Comparison of ENCODE assay signal across 8 cellular contexts in the genomic region with DNA sequence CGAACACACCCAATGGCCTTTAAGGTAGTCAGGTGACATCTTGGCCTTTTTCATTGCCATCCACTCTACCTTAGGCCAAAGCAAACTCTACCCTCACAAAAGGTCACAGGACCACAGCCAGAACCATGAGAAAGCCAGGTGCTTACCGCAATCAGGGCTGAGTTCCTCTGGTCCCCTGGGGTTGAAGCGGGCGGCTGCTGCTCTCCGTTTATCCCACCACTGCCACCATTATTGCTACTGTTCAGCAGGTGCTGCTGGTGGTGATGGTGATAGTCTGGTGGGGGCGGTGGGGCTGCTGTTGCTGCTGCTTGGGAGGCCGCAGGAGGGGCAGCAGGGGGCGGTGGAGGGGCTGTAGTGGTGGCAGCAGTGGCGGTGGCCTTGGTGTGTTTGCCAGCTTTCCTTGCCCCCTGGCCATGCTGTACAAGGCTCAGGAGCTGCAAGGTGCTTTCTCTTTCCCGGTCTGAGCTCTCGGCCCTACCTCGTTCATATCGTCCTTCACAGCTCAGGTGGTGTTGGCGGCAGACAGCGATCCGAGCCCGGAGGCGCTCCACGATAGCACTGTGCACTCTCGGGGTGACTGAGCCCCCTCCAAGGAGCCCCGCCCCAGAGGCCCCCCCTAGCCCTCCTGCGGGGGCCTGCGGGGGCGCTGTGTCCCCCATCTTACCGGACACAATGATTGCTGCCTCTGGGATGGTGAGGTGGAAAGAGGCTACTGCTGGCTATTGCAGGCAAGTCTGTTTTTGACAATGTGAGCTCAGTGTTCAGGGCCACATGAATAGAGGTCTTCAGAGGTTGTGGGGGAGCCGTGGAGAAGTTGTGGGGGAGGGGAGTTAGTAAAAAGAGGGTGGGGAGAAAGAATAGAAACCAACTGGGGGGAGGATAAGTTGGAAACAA. TPM values are rescaled to one million over a fixed set of nuclear protein-coding genes. Genes with fewer than 3 reads are reported as not detected.
DNase-seq lines count a peak whose midpoint lies in the region; ATAC-seq and TF ChIP-seq lines count a peak whose summit lies in the region.

No MANE protein-coding gene starts in this region.

- peak overlapping the region; percentile 97 for H3K27ac Mint-ChIP-seq in T-helper 17 cell

- in situ Hi-C loops in astrocyte of the spinal cord (cut with HindIII; ENCODE audit: low sequenced_read_pairs) = no loop called here

- H3K27ac ChIP-seq in smooth muscle cell (ENCODE audit: low read depth) = peak overlapping the region; percentile 90

- peaks cover 28% of the 10 kb centered on the region for H3F3A ChIP-seq in smooth muscle cell (ENCODE audit: low read depth)

- peaks cover 46% of the 10 kb centered on the region for H3K4me1 ChIP-seq in smooth muscle cell (ENCODE audit: low read depth)

- H3K4me3 ChIP-seq in astrocyte of the spinal cord (ENCODE audit: low read depth, low read length) (peak overlapping the region; percentile 86), iPS-18c (ENCODE audit: insufficient read depth, low read depth, low read length) (peak overlapping the region; percentile 47; the same call in 1 of the 2 replicates), smooth muscle cell (peak overlapping the region; percentile 97)

- peaks cover 11% of the 10 kb centered on the region for H4K20me1 ChIP-seq in smooth muscle cell (ENCODE audit: low read depth)

- peak overlapping the region; percentile 98 for H3K4me3 Mint-ChIP-seq in T-helper 17 cell

- H2AFZ ChIP-seq in smooth muscle cell (ENCODE audit: low read depth) = no peak overlapping the region

- H3K79me2 ChIP-seq in smooth muscle cell (ENCODE audit: low read depth) = peaks cover 65% of the 10 kb centered on the region

- WGBS in smooth muscle cell (ENCODE audit: low lambda C conversion rate) = 33% methylated on average over 22 of the region's 26 CpGs

- TF ChIP-seq CTCF in astrocyte of the spinal cord (IDR thresholded peaks at IDR 0.05; ENCODE audit: low read depth, low read length) (peak; percentile 64), smooth muscle cell (IDR thresholded peaks at IDR 0.05; ENCODE audit: borderline replicate concordance, insufficient read depth, poor library complexity, severe bottlenecking) (peak; percentile 26)

- H3K36me3 Mint-ChIP-seq in T-helper 17 cell (ENCODE audit: low read depth) = peaks cover 8% of the 10 kb centered on the region

- no peaks in the 10 kb centered on the region for H3K27me3 Mint-ChIP-seq in T-helper 17 cell

- H3K9me3 ChIP-seq in T-helper 17 cell (ENCODE audit: control insufficient read depth, low read length, poor library complexity, severe bottlenecking) (no peaks in the 10 kb centered on the region), iPS-18c (ENCODE audit: control insufficient read depth, insufficient read depth, low read length) (no peaks in the 10 kb centered on the region), smooth muscle cell (replicated peaks; ENCODE audit: low read depth) (no peaks in the 10 kb centered on the region)

- H3K9ac ChIP-seq in smooth muscle cell (ENCODE audit: low read depth) = peak overlapping the region; percentile 90

- DNase-seq in T-helper 17 cell = peak; percentile 49 to 69 (median 68)
- peak; percentile 61 for DNase-seq in astrocyte of the spinal cord (ENCODE audit: low read depth, low spot score)
- DNase-seq in smooth muscle cell (lab: John Stamatoyannopoulos, UW; ENCODE audit: unreplicated experiment) = no peak
- no peak for DNase-seq in middle frontal gyrus (ENCODE audit: extremely low spot score, low spot score)
- DNase-seq in KG1 (lab: John Stamatoyannopoulos, UW) = no peak

- peak; percentile 26 for ATAC-seq in GM18873 (IDR thresholded peaks at IDR 0.05; ENCODE audit: low FRiP score, unreplicated experiment)
- peak; percentile 46 for ATAC-seq in HG03175 (IDR thresholded peaks at IDR 0.05; ENCODE audit: unreplicated experiment)
- peak; percentile 47 for ATAC-seq in T-helper 17 cell

- no peaks in the 10 kb centered on the region for H3K27me3 ChIP-seq in smooth muscle cell (ENCODE audit: low read depth)

- H3K36me3 ChIP-seq in smooth muscle cell (ENCODE audit: low read depth) = no peaks in the 10 kb centered on the region

- peaks cover 53% of the 10 kb centered on the region for H3K4me1 Mint-ChIP-seq in T-helper 17 cell

- H3K4me2 ChIP-seq in smooth muscle cell = peak overlapping the region; percentile 91

RNA-seq across cellular contexts. Expression of a gene that starts 1.5 kb away (rescaled TPM):
- total RNA-seq in T-helper 17 cell (10 to 100 TPM; 29.2 to 34.9 TPM), smooth muscle cell (45.0 and 52.4 TPM in 2 replicates)
- polyA plus RNA-seq in smooth muscle cell = 8.7 and 10.1 TPM in 2 replicates

RNA-seq across cellular contexts. Expression of a gene that starts 48.2 kb away (rescaled TPM):
- total RNA-seq in T-helper 17 cell = 10 to 100 TPM; 22.2 to 24.1 TPM
- 32.8 and 49.4 TPM in 2 replicates for total RNA-seq in smooth muscle cell
- 19.8 and 23.1 TPM in 2 replicates for polyA plus RNA-seq in smooth muscle cell

RNA-seq across cellular contexts. Expression of a gene that starts 48.3 kb away (rescaled TPM):
- total RNA-seq in T-helper 17 cell (1 to 10 TPM; 3.7 to 4.7 TPM), smooth muscle cell (12.1 and 16.9 TPM in 2 replicates)
- 6.1 and 7.1 TPM in 2 replicates for polyA plus RNA-seq in smooth muscle cell

Comparison
In these comparisons a context has a peak if more than half of its experiments do, and no peak if none do; other contexts are left out.
1. DNase-seq: peak in T-helper 17 cell (3 of 3) and astrocyte of the spinal cord (single experiment); none in smooth muscle cell (single experiment), middle frontal gyrus (single experiment) and KG1 (single experiment).
2. H3K4me3 ChIP-seq: peak in every context shown above with its lines; median percentile 97 in smooth muscle cell; 86 in astrocyte of the spinal cord; 47 in iPS-18c.
3. Peak in every context shown above with its lines, with median percentiles within 50 percentile points of each other: ATAC-seq.